In genomic region chr3:145183261-145183660, GRCh38 we compare ENCODE assay signal across 20 cellular contexts.
DNase-seq lines count a peak whose midpoint lies in the region; ATAC-seq, FAIRE-seq and TF ChIP-seq lines count a peak whose summit lies in the region.
"Had no signal": no experiment of that assay in that cellular context is flagged by ENCODE, and none has a peak within 500 bp of the region (broad histone marks: within the 10 kb centered on the region; RNA-seq: fewer than 3 reads in every experiment).

No MANE protein-coding gene starts in this region.

- H3K36me3 Mint-ChIP-seq in Calu3 (ENCODE audit: insufficient read depth, unreplicated experiment) = no peaks in the 10 kb centered on the region
- H3K36me3 Mint-ChIP-seq in endodermal cell (ENCODE audit: low read depth) = no peaks in the 10 kb centered on the region
- H3K36me3 Mint-ChIP-seq: CD4-positive, alpha-beta memory T cell; IgD-negative memory B cell had no signal

- no peaks in the 10 kb centered on the region for H4K20me1 ChIP-seq in keratinocyte (ENCODE audit: control insufficient read depth, extremely low read depth, insufficient read depth, low read length)

- no peak overlapping the region for H3K27ac ChIP-seq in keratinocyte (ENCODE audit: control insufficient read depth, insufficient read depth, low read length)
- no peak overlapping the region for H3K27ac ChIP-seq in endodermal cell (ENCODE audit: low read depth, low read length)
- H3K27ac ChIP-seq: SK-N-MC had no signal

- H3K4me3 ChIP-seq in epithelial cell of esophagus (ENCODE audit: low read length) = no peak overlapping the region
- H3K4me3 ChIP-seq in keratinocyte (ENCODE audit: control insufficient read depth in 2 of 3, extremely low read depth in 1 of 3, insufficient read depth in 2 of 3, low read depth in 1 of 3, low read length in 3 of 3) = no peak overlapping the region
- no peak overlapping the region for H3K4me3 ChIP-seq in endodermal cell (ENCODE audit: low read length)
- H3K4me3 ChIP-seq: SK-N-MC had no signal

- no peak overlapping the region for H3K4me3 Mint-ChIP-seq in Calu3 (ENCODE audit: low read depth, unreplicated experiment)
- no peak overlapping the region for H3K4me3 Mint-ChIP-seq in endodermal cell
- H3K4me3 Mint-ChIP-seq: B cell; CD4-positive, alpha-beta memory T cell; IgD-negative memory B cell had no signal

- H3K27ac Mint-ChIP-seq in Calu3 (ENCODE audit: unreplicated experiment) (peak overlapping the region; percentile 47), endodermal cell (no peak overlapping the region)
- H3K27ac Mint-ChIP-seq: B cell; CD4-positive, alpha-beta memory T cell; IgD-negative memory B cell had no signal

- dilution Hi-C loops in keratinocyte (cut with MboI; ENCODE audit: extremely low pct_ligation_motif_present, low sequenced_read_pairs) = no loop called here

- FAIRE-seq in keratinocyte (lab: Jason Lieb, UNC) = no peak
- no peak for FAIRE-seq in HTR-8/SVneo (lab: Jason Lieb, UNC)

- no peaks in the 10 kb centered on the region for H3K9me3 ChIP-seq in keratinocyte (ENCODE audit: control insufficient read depth, low read depth, low read length)
- H3K9me3 ChIP-seq in endodermal cell (ENCODE audit: control insufficient read depth, low read length) = no peaks in the 10 kb centered on the region

- H3K9ac ChIP-seq in keratinocyte (ENCODE audit: control insufficient read depth, extremely low read depth, insufficient read depth, low read length) (no peak overlapping the region), endodermal cell (ENCODE audit: extremely low read depth, low read length, poor library complexity, severe bottlenecking) (no peak overlapping the region)

- intact Hi-C loops in Calu3 (cut with micrococcal nuclease; ENCODE audit: unreplicated experiment) = loop anchor here (10.0 kb wide), 1 partner anchor 982 kb away; the partner anchor contains the start of gene PLOD2

- H3K4me1 Mint-ChIP-seq in Calu3 (ENCODE audit: low read depth, unreplicated experiment) (peaks cover 16% of the 10 kb centered on the region), endodermal cell (peaks cover 19% of the 10 kb centered on the region)
- H3K4me1 Mint-ChIP-seq: B cell; CD4-positive, alpha-beta memory T cell had no signal

- H3K9me1 ChIP-seq in keratinocyte (ENCODE audit: control insufficient read depth, extremely low read depth, insufficient read depth, low read length) = no peaks in the 10 kb centered on the region

- H3K4me2 ChIP-seq in keratinocyte (ENCODE audit: control insufficient read depth, extremely low read depth, insufficient read depth, low read depth, low read length) = no peak overlapping the region

- H3K9me3 Mint-ChIP-seq in Calu3 (ENCODE audit: low read depth, unreplicated experiment) (no peaks in the 10 kb centered on the region), endodermal cell (no peaks in the 10 kb centered on the region)
- H3K9me3 Mint-ChIP-seq: CD4-positive, alpha-beta memory T cell; IgD-negative memory B cell had no signal

- H3K27me3 ChIP-seq in keratinocyte (ENCODE audit: control insufficient read depth, extremely low read depth, insufficient read depth, low read length) (no peaks in the 10 kb centered on the region), endodermal cell (ENCODE audit: control insufficient read depth, insufficient read depth, low read length, poor library complexity, severe bottlenecking) (no peaks in the 10 kb centered on the region)

- peaks cover 3% of the 10 kb centered on the region for H3K4me1 ChIP-seq in keratinocyte (ENCODE audit: control insufficient read depth, extremely low read depth, insufficient read depth, low read length)
- peaks cover 4% of the 10 kb centered on the region for H3K4me1 ChIP-seq in endodermal cell (ENCODE audit: control insufficient read depth, insufficient read depth, low read length)

- no peak for TF ChIP-seq CTCF in Calu3 (IDR thresholded peaks at IDR 0.05; ENCODE audit: unreplicated experiment)
- TF ChIP-seq CTCF in epithelial cell of esophagus (IDR thresholded peaks at IDR 0.05; ENCODE audit: insufficient read depth, low read depth, low read length, missing control alignments) = no peak
- no peak for TF ChIP-seq CTCF in keratinocyte (optimal IDR thresholded peaks at IDR 0.05 in 1 of 3, IDR thresholded peaks at IDR 0.05 in 1 of 3, conservative IDR thresholded peaks at IDR 0.05 in 1 of 3; ENCODE audit: extremely low read depth in 1 of 3, insufficient read depth in 2 of 3, low read length in 3 of 3)
- TF ChIP-seq CTCF in endodermal cell (conservative IDR thresholded peaks at IDR 0.05) = no peak

- BruUV-seq in Calu3 (replicated peaks; lab: Mats Ljungman, UMichigan) = no TSS peak

- H3K36me3 ChIP-seq in keratinocyte (ENCODE audit: control insufficient read depth in 2 of 2, extremely low read depth in 1 of 2, insufficient read depth in 2 of 2, low read length in 2 of 2) (no peaks in the 10 kb centered on the region), endodermal cell (ENCODE audit: control insufficient read depth, insufficient read depth, low read length) (no peaks in the 10 kb centered on the region)

- ATAC-seq in GM19467 (IDR thresholded peaks at IDR 0.05; ENCODE audit: unreplicated experiment) = no peak
- ATAC-seq: HCT116, PC-3 had no signal

- DNase-seq in Calu3 (no peak), NCI-H226 (peak; percentile 49), epithelial cell of esophagus (ENCODE audit: low read depth) (peak; percentile 42), keratinocyte (ENCODE audit: low read depth, low spot score) (no peak), HTR-8/SVneo (ENCODE audit: insufficient read length, low spot score) (no peak), DMS79 (lab: John Stamatoyannopoulos, UW) (no peak), endodermal cell (no peak)
- DNase-seq: ACHN; CD4-positive, alpha-beta memory T cell; NCI-H1436; NCI-H2081 treated with DMSO at 0.1 percent for 48 hours; NCI-H2227 treated with DMSO at 0.1 percent for 48 hours; NCI-H526 treated with DMSO at 0.1 percent for 48 hours; NK-92 treated with Interleukin-12 subunit alpha and Interleukin-12 subunit beta, amount 100 ng/mL, for 24 hours; PC-3 had no signal

- H3K27me3 Mint-ChIP-seq in Calu3 (ENCODE audit: unreplicated experiment) = no peaks in the 10 kb centered on the region
- no peaks in the 10 kb centered on the region for H3K27me3 Mint-ChIP-seq in endodermal cell (ENCODE audit: insufficient read depth)
- H3K27me3 Mint-ChIP-seq: B cell; CD4-positive, alpha-beta memory T cell; IgD-negative memory B cell had no signal

- CTCF ChIA-PET in Calu3 (lab: Charles Lee) = interaction anchor here (0.6 to 1.2 kb wide), 3 partner anchors 9 to 1167 kb away, joined by 3 read pairs; no protein-coding TSS in a partner anchor

- WGBS in endodermal cell (ENCODE audit: insufficient coverage in 1 of 2, insufficient read length in 1 of 2), 2 experiments = 93 to 100% methylated on average over 1 to 3 of the region's 3 CpGs

- H2AFZ ChIP-seq in keratinocyte (ENCODE audit: control insufficient read depth, low read length) = peak overlapping the region; percentile 91

- H3K79me2 ChIP-seq in keratinocyte (ENCODE audit: control insufficient read depth, insufficient read depth, low read length) = no peaks in the 10 kb centered on the region

Comparison
In these comparisons a context has a peak if more than half of its experiments do, and no peak if none do; other contexts are left out.
1. DNase-seq: peak in NCI-H226 (single experiment) and epithelial cell of esophagus (single experiment); none in Calu3 (single experiment), keratinocyte (single experiment), HTR-8/SVneo (single experiment), DMS79 (single experiment) and endodermal cell (single experiment).